In the genomic region with DNA sequence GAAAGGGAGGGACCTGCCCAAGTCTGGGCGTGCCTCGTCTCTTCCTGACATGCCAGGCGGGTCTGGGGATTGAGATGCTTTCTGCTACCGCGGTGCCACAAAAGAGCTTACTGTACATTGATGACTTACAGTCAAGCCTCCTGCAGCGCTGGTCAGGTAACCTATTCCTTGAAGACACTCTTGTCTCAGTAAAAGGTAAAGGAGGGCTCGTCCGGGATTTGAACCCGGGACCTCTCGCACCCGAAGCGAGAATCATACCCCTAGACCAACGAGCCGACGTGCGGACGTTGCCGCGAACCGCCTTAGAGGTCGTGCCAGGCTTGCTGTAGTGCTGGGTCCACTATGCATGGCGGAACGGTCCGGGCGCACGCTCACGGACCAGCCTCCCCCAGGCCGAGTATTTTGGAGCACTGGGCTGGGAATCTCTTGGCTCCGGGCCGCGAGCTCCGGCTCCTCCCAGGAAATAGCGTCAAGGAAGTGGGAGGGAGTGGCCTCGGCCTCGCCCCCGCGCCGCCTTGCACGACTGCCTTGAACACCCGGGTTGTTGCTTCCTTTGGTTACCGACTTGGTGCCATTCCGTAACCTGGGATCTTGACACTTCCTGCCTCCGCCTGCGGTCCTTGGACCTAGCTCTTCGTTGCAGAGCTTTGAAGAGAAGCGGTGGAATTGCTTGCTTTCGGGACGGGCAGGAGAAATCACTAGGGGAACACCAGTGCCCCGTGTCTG, we compare ENCODE assay signal across 8 cellular contexts. TPM values are rescaled to one million over a fixed set of nuclear protein-coding genes. Genes with fewer than 3 reads are reported as not detected.
DNase-seq lines count a peak whose midpoint lies in the region; ATAC-seq lines count a peak whose summit lies in the region.

No MANE protein-coding gene starts in this region.

- peak; percentile 27 for ATAC-seq in GM21619 (IDR thresholded peaks at IDR 0.05; ENCODE audit: unreplicated experiment)
- peak; percentile 47 for ATAC-seq in activated T-helper 17 cell treated with anti-CD3 and anti-CD28 coated beads, Interleukin-2, amount 50 U/mL, for 72 hours (replicated peaks)
- peak; percentile 66 to 80 for ATAC-seq in natural killer cell treated with Interleukin-12 subunit alpha and Interleukin-12 subunit beta and Interleukin-15 and Interleukin-18, amount 100 ng/mL, for 72 hours

- H3K9me3 Mint-ChIP-seq in activated T-helper 17 cell treated with anti-CD3 and anti-CD28 coated beads, Interleukin-2, amount 50 U/mL, for 72 hours, result peaks cover 3% of the 10 kb centered on the region
- H3K9me3 Mint-ChIP-seq in natural killer cell treated with Interleukin-12 subunit alpha and Interleukin-12 subunit beta and Interleukin-15 and Interleukin-18, amount 100 ng/mL, for 72 hours, result no peaks in the 10 kb centered on the region

- H3K4me1 Mint-ChIP-seq in activated T-helper 17 cell treated with anti-CD3 and anti-CD28 coated beads, Interleukin-2, amount 50 U/mL, for 72 hours, result peaks cover 37% of the 10 kb centered on the region
- peaks cover 57 to 64% of the 10 kb centered on the region in 2 donors for H3K4me1 Mint-ChIP-seq in natural killer cell treated with Interleukin-12 subunit alpha and Interleukin-12 subunit beta and Interleukin-15 and Interleukin-18, amount 100 ng/mL, for 72 hours (ENCODE audit: low read depth in 2 of 2)

- peak overlapping the region; percentile 98 for H3K27ac Mint-ChIP-seq in activated T-helper 17 cell treated with anti-CD3 and anti-CD28 coated beads, Interleukin-2, amount 50 U/mL, for 72 hours
- peak overlapping the region; percentile 97 for H3K27ac Mint-ChIP-seq in natural killer cell treated with Interleukin-12 subunit alpha and Interleukin-12 subunit beta and Interleukin-15 and Interleukin-18, amount 100 ng/mL, for 72 hours

- peak overlapping the region; percentile 85 for H3K4me3 Mint-ChIP-seq in activated T-helper 17 cell treated with anti-CD3 and anti-CD28 coated beads, Interleukin-2, amount 50 U/mL, for 72 hours
- H3K4me3 Mint-ChIP-seq in natural killer cell treated with Interleukin-12 subunit alpha and Interleukin-12 subunit beta and Interleukin-15 and Interleukin-18, amount 100 ng/mL, for 72 hours, result peak overlapping the region; percentile 97

- H3K36me3 Mint-ChIP-seq in activated T-helper 17 cell treated with anti-CD3 and anti-CD28 coated beads, Interleukin-2, amount 50 U/mL, for 72 hours (ENCODE audit: low read depth), result peaks cover 49% of the 10 kb centered on the region
- peaks cover 11% of the 10 kb centered on the region for H3K36me3 Mint-ChIP-seq in natural killer cell treated with Interleukin-12 subunit alpha and Interleukin-12 subunit beta and Interleukin-15 and Interleukin-18, amount 100 ng/mL, for 72 hours

- no peaks in the 10 kb centered on the region for H3K27me3 Mint-ChIP-seq in activated T-helper 17 cell treated with anti-CD3 and anti-CD28 coated beads, Interleukin-2, amount 50 U/mL, for 72 hours
- no peaks in the 10 kb centered on the region for H3K27me3 Mint-ChIP-seq in natural killer cell treated with Interleukin-12 subunit alpha and Interleukin-12 subunit beta and Interleukin-15 and Interleukin-18, amount 100 ng/mL, for 72 hours

- DNase-seq in DMS53 treated with DMSO at 0.1 percent for 48 hours (lab: John Stamatoyannopoulos, UW; ENCODE audit: unreplicated experiment) (peak; percentile 95), KG1 (lab: John Stamatoyannopoulos, UW) (peak; percentile 66), RPMI7951 (ENCODE audit: low read depth) (peak; percentile 92), fibroblast of peridontal ligament (ENCODE audit: extremely low read depth) (peak; percentile 95)
- DNase-seq in natural killer cell treated with Interleukin-12 subunit alpha and Interleukin-12 subunit beta and Interleukin-15 and Interleukin-18, amount 100 ng/mL, for 72 hours (ENCODE audit: low spot score), result peak; percentile 94
- peak; percentile 84 to 98 (median 90) for DNase-seq in stimulated activated naive CD4-positive, alpha-beta T cell (lab: John Stamatoyannopoulos, UW)

RNA-seq across cellular contexts. Expression of a gene that starts 12.4 kb away (rescaled TPM):
- total RNA-seq in RPMI7951 (2014; rRNA removed; shearing (Covaris generic)), result 94.7 and 97.8 TPM in 2 replicates
- 100 to 1,000 TPM; 158 to 161 TPM for total RNA-seq in activated T-helper 17 cell treated with anti-CD3 and anti-CD28 coated beads, Interleukin-2, amount 50 U/mL, for 72 hours
- total RNA-seq in natural killer cell treated with Interleukin-12 subunit alpha and Interleukin-12 subunit beta and Interleukin-15 and Interleukin-18, amount 100 ng/mL, for 72 hours, result 100 to 1,000 TPM in 1 of 2 donors, 10 to 100 TPM in 1; 90.2 to 199 TPM

RNA-seq across cellular contexts. Expression of a gene that starts 25.1 kb away (rescaled TPM):
- 3.4 and 3.7 TPM in 2 replicates for total RNA-seq in RPMI7951 (2014; rRNA removed; shearing (Covaris generic))
- total RNA-seq in activated T-helper 17 cell treated with anti-CD3 and anti-CD28 coated beads, Interleukin-2, amount 50 U/mL, for 72 hours, result 10 to 100 TPM; 53.8 to 80.4 TPM
- total RNA-seq in natural killer cell treated with Interleukin-12 subunit alpha and Interleukin-12 subunit beta and Interleukin-15 and Interleukin-18, amount 100 ng/mL, for 72 hours, result 100 to 1,000 TPM in 1 of 2 donors, 10 to 100 TPM in 1; 79.6 to 110 TPM

RNA-seq across cellular contexts. Expression of a gene that starts 26.3 kb away (rescaled TPM):
- total RNA-seq in RPMI7951 (2014; rRNA removed; shearing (Covaris generic)), result 10.5 and 16.8 TPM in 2 replicates
- 100 to 1,000 TPM in 1 of 2 donors, 10 to 100 TPM in 1; 53.9 to 143 TPM for total RNA-seq in activated T-helper 17 cell treated with anti-CD3 and anti-CD28 coated beads, Interleukin-2, amount 50 U/mL, for 72 hours
- 100 to 1,000 TPM in 1 of 2 donors, 10 to 100 TPM in 1; 77.1 to 257 TPM for total RNA-seq in natural killer cell treated with Interleukin-12 subunit alpha and Interleukin-12 subunit beta and Interleukin-15 and Interleukin-18, amount 100 ng/mL, for 72 hours

RNA-seq across cellular contexts. Expression of a gene that starts 32.8 kb away (rescaled TPM):
- 3.0 and 5.9 TPM in 2 replicates for total RNA-seq in RPMI7951 (2014; rRNA removed; shearing (Covaris generic))
- total RNA-seq in activated T-helper 17 cell treated with anti-CD3 and anti-CD28 coated beads, Interleukin-2, amount 50 U/mL, for 72 hours, result 1 to 10 TPM; 4.7 to 7.0 TPM
- 10 to 100 TPM; 10.4 to 11.6 TPM for total RNA-seq in natural killer cell treated with Interleukin-12 subunit alpha and Interleukin-12 subunit beta and Interleukin-15 and Interleukin-18, amount 100 ng/mL, for 72 hours

RNA-seq across cellular contexts. Expression of a gene that starts 46.6 kb away (rescaled TPM):
- total RNA-seq in RPMI7951 (2014; rRNA removed; shearing (Covaris generic)), result 53.3 and 64.7 TPM in 2 replicates
- total RNA-seq in activated T-helper 17 cell treated with anti-CD3 and anti-CD28 coated beads, Interleukin-2, amount 50 U/mL, for 72 hours, result 10 to 100 TPM; 43.3 to 45.3 TPM
- total RNA-seq in natural killer cell treated with Interleukin-12 subunit alpha and Interleukin-12 subunit beta and Interleukin-15 and Interleukin-18, amount 100 ng/mL, for 72 hours, result 10 to 100 TPM; 31.5 to 43.5 TPM

Comparison
In these comparisons a context has a peak if more than half of its experiments do, and no peak if none do; other contexts are left out.
1. Peak in every context shown above with its lines: DNase-seq and ATAC-seq.
2. RNA of a gene that starts 25.1 kb away (total RNA-seq): 79.6 to 110 TPM in natural killer cell treated with Interleukin-12 subunit alpha and Interleukin-12 subunit beta and Interleukin-15 and Interleukin-18, amount 100 ng/mL, for 72 hours and 53.8 to 80.4 TPM in activated T-helper 17 cell treated with anti-CD3 and anti-CD28 coated beads, Interleukin-2, amount 50 U/mL, for 72 hours; 3.4 to 3.7 TPM in RPMI7951; every median in the first group is over 10 times any median in the second.